9 cellular contexts compared by ENCODE assay signal in the genomic region with DNA sequence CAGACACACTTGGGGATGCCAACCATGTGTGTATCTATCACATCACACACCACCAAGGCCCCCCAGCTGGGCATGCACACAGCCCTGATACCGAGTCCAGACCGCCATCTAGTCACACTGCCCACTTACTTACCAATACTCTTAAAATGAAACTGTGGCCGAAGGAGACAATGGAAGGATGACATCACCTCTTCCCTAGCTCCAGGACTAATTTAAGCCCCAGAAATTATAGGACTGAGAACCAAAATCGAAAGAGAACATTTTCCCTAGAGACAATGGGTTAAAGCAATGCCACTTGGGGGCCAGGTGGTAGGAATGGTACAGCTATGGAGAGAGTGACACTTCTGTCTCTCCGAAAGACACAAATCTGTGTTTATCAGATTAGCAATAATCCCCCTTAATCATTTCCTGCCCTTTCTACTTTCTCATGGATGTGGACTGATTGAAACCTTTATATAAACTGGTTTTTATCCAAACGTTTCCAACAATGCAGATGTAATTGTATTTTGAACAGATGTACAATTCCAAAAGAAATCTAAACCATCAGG. TPM values are rescaled to one million over a fixed set of nuclear protein-coding genes. Genes with fewer than 3 reads are reported as not detected.
DNase-seq lines count a peak whose midpoint lies in the region; ATAC-seq and TF ChIP-seq lines count a peak whose summit lies in the region.
"Had no signal": no experiment of that assay in that cellular context is flagged by ENCODE, and none has a peak within 500 bp of the region (broad histone marks: within the 10 kb centered on the region; RNA-seq: fewer than 3 reads in every experiment).

No MANE protein-coding gene starts in this region.

- peaks cover 12% of the 10 kb centered on the region; the same call in 1 of the 2 replicates for H3F3A ChIP-seq in GM23338 (replicated peaks; ENCODE audit: low read depth)

- H3K27me3 ChIP-seq in GM23338 (ENCODE audit: insufficient read depth), result peaks cover 8% of the 10 kb centered on the region
- no peaks in the 10 kb centered on the region for H3K27me3 ChIP-seq in duodenal mucosa (ENCODE audit: control insufficient read depth in 1 of 2, insufficient read depth in 2 of 2, low read length in 2 of 2)
- no peaks in the 10 kb centered on the region for H3K27me3 ChIP-seq in gastrocnemius medialis
- H3K27me3 ChIP-seq: body of pancreas, left lung had no signal

- ATAC-seq in GM23338 (no peak), gastrocnemius medialis (no peak)

- intact Hi-C loops in gastrocnemius medialis (cut with DNase I; ENCODE audit: low total_unique reads), result no loop called here

- peak overlapping the region; percentile 85 for H2AFZ ChIP-seq in GM23338

- 0 out of 2 replicates have a peak overlapping the region, but pooled peaks have one; percentile 43 for H3K4me2 ChIP-seq in GM23338

- in situ Hi-C loops in gastrocnemius medialis (cut with MboI; ENCODE audit: low sequenced_read_pairs in 4 of 4), result loop anchor here in 1 of 4 donors (25.0 kb wide), 1 partner anchor 523 kb away; no protein-coding TSS in a partner anchor

- H3K36me3 Mint-ChIP-seq in GM23338 (ENCODE audit: low read depth), result no peaks in the 10 kb centered on the region

- H3K36me3 ChIP-seq in GM23338 (ENCODE audit: insufficient read depth) (no peaks in the 10 kb centered on the region), duodenal mucosa (ENCODE audit: control insufficient read depth in 1 of 2, insufficient read depth in 2 of 2, low read length in 2 of 2) (no peaks in the 10 kb centered on the region), gastrocnemius medialis (no peaks in the 10 kb centered on the region)
- H3K36me3 ChIP-seq: left lung had no signal

- peaks cover 6% of the 10 kb centered on the region for H3K9me2 ChIP-seq in GM23338 (ENCODE audit: insufficient read depth)

- no peaks in the 10 kb centered on the region for H3K79me2 ChIP-seq in GM23338 (replicated peaks; ENCODE audit: insufficient read depth)

- peak overlapping the region; percentile 68 for H3K4me3 Mint-ChIP-seq in GM23338

- H3K4me1 ChIP-seq in GM23338 (ENCODE audit: insufficient read depth), result no peaks in the 10 kb centered on the region
- H3K4me1 ChIP-seq in duodenal mucosa (ENCODE audit: control insufficient read depth in 1 of 2, insufficient read depth in 2 of 2, low read length in 2 of 2), result peaks cover 4 to 5% of the 10 kb centered on the region in 2 donors
- peaks cover 6% of the 10 kb centered on the region in 2 donors for H3K4me1 ChIP-seq in gastrocnemius medialis

- H4K20me1 ChIP-seq in GM23338 (replicated peaks; ENCODE audit: insufficient read depth), result no peaks in the 10 kb centered on the region

- no peak overlapping the region for H3K9ac ChIP-seq in duodenal mucosa (ENCODE audit: low read depth in 1 of 2, low read length in 2 of 2)

- no peak overlapping the region for H3K27ac Mint-ChIP-seq in GM23338

- H3K4me3 ChIP-seq in GM23338, result no peak overlapping the region
- H3K4me3 ChIP-seq in duodenal mucosa (ENCODE audit: low read depth in 1 of 2, low read length in 2 of 2), result peak overlapping the region; percentile 45 to 77
- peak overlapping the region in 3 of 4 donors; percentile 61 to 72 (median 65) for H3K4me3 ChIP-seq in gastrocnemius medialis

- H3K27ac ChIP-seq in GM23338 (ENCODE audit: low read depth) (no peak overlapping the region), duodenal mucosa (ENCODE audit: low read depth, low read length) (no peak overlapping the region), gastrocnemius medialis (no peak overlapping the region)

- no peak for DNase-seq in GM23338 (ENCODE audit: low spot score)
- peak; percentile 96 for DNase-seq in NCI-H82 (lab: John Stamatoyannopoulos, UW)
- no peak for DNase-seq in gastrocnemius medialis
- DNase-seq in stimulated activated CD4-positive, alpha-beta T cell treated with anti-CD3 and anti-CD28 coated beads, Interleukin-1b, Interleukin-23, amount 100 ng/mL, for 48 hours, result no peak
- DNase-seq in nucleus accumbens (lab: John Stamatoyannopoulos, UW), result no peak
- DNase-seq in medulla oblongata (ENCODE audit: extremely low spot score), result no peak

- peaks cover 5% of the 10 kb centered on the region; the same call in 1 of the 3 replicates for H3K4me1 Mint-ChIP-seq in GM23338

- TF ChIP-seq CTCF in GM23338 (conservative IDR thresholded peaks at IDR 0.05; ENCODE audit: low read depth in 2 of 2) (no peak), gastrocnemius medialis (IDR thresholded peaks at IDR 0.05 in 4 of 5, conservative IDR thresholded peaks at IDR 0.05 in 1 of 5) (no peak)

- H3K9me3 Mint-ChIP-seq in GM23338, result peaks cover 4% of the 10 kb centered on the region; the same call in 1 of the 3 replicates

- H3K27me3 Mint-ChIP-seq in GM23338 (ENCODE audit: insufficient read depth, low read depth, poor library complexity), result peaks cover 9% of the 10 kb centered on the region

- TF ChIP-seq POLR2A in gastrocnemius medialis (IDR thresholded peaks at IDR 0.05), result no peak

- H3K9me3 ChIP-seq in duodenal mucosa (ENCODE audit: control insufficient read depth in 1 of 2, low read length in 2 of 2) (no peaks in the 10 kb centered on the region), gastrocnemius medialis (no peaks in the 10 kb centered on the region)
- H3K9me3 ChIP-seq: body of pancreas, left lung had no signal

TF ChIP-seq in GM23338, 12 proteins besides CTCF, POLR2A, EP300 and RAD21 (continues in another document):
- TF ChIP-seq CREB1 (CRISPR knock-in tag; IDR thresholded peaks at IDR 0.05; ENCODE audit: low read depth) (no peak), ZNF114 (CRISPR knock-in tag; IDR thresholded peaks at IDR 0.05) (no peak), JUNB (IDR thresholded peaks at IDR 0.05; ENCODE audit: unreplicated experiment) (no peak), STAT1 (IDR thresholded peaks at IDR 0.05; ENCODE audit: unreplicated experiment) (no peak), EZH2phosphoT487 (IDR thresholded peaks at IDR 0.05; ENCODE audit: unreplicated experiment) (no peak), EZH2 (IDR thresholded peaks at IDR 0.05; ENCODE audit: low read depth, unreplicated experiment) (no peak)
- TF ChIP-seq, protein P1, sequence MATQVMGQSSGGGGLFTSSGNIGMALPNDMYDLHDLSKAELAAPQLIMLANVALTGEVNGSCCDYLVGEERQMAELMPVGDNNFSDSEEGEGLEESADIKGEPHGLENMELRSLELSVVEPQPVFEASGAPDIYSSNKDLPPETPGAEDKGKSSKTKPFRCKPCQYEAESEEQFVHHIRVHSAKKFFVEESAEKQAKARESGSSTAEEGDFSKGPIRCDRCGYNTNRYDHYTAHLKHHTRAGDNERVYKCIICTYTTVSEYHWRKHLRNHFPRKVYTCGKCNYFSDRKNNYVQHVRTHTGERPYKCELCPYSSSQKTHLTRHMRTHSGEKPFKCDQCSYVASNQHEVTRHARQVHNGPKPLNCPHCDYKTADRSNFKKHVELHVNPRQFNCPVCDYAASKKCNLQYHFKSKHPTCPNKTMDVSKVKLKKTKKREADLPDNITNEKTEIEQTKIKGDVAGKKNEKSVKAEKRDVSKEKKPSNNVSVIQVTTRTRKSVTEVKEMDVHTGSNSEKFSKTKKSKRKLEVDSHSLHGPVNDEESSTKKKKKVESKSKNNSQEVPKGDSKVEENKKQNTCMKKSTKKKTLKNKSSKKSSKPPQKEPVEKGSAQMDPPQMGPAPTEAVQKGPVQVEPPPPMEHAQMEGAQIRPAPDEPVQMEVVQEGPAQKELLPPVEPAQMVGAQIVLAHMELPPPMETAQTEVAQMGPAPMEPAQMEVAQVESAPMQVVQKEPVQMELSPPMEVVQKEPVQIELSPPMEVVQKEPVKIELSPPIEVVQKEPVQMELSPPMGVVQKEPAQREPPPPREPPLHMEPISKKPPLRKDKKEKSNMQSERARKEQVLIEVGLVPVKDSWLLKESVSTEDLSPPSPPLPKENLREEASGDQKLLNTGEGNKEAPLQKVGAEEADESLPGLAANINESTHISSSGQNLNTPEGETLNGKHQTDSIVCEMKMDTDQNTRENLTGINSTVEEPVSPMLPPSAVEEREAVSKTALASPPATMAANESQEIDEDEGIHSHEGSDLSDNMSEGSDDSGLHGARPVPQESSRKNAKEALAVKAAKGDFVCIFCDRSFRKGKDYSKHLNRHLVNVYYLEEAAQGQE (IDR thresholded peaks at IDR 0.05; ENCODE audit: unreplicated experiment), result no peak

RNA-seq across cellular contexts. Expression of a gene that starts 0.7 kb away (rescaled TPM):
- total RNA-seq in GM23338 (2014; rRNA removed; shearing (Covaris generic)), result 0.24 and 1.1 TPM in 2 replicates
- polyA plus RNA-seq in GM23338 (2016; fragmentation: Nextera tagmentation; extraction: Ambion mirVana), result 0.61 and 1.0 TPM in 2 replicates
- 1 to 10 TPM in 1 of 4 donors, under 1 TPM in 3; 0.56 to 1.5 (median 0.83) TPM for total RNA-seq in gastrocnemius medialis
